In the genomic region with DNA sequence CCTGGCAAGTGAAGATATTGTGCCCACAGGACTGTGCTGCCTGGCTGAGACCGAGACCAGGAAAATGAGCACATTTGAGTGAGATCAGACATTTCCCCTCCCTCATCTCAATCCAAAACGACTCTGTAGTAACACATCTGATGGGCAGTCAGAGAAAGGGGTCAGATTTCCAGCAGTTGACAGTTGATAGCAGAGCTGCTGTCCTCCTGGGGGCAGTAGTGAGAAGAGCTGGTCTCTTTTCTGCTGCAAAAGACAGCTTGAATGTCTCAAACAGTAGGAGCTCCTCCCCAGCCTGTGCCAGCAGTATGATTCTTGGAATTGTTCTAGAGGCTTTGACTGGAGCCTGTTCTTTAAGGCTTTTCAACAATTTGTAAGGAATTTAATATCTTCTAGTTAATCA, we compare ENCODE assay signal across 8 cellular contexts.
DNase-seq lines count a peak whose midpoint lies in the region; ATAC-seq and TF ChIP-seq lines count a peak whose summit lies in the region.
"Not testable (repeated sequence)": the region's sequence is repeated elsewhere in the genome, so short reads cannot be mapped to it uniquely, and the experiment has no call there.

No MANE protein-coding gene starts in this region.

- not testable (repeated sequence) for H2AFZ ChIP-seq in KMS-11 (ENCODE audit: low read depth)

- not testable (repeated sequence) for H3K4me1 Mint-ChIP-seq in endodermal cell; type B pancreatic cell (ENCODE audit: unreplicated experiment)

- not testable (repeated sequence) for BruUV-seq in Panc1 (replicated peaks; lab: Mats Ljungman, UMichigan)

- H3K27me3 Mint-ChIP-seq in endodermal cell (ENCODE audit: insufficient read depth); type B pancreatic cell: not testable (repeated sequence)

- CTCF ChIA-PET in Panc1 (lab: Charles Lee): not testable (repeated sequence)

- not testable (repeated sequence) for H3K36me3 Mint-ChIP-seq in endodermal cell (ENCODE audit: low read depth); type B pancreatic cell

- not testable (repeated sequence) for H3K27ac Mint-ChIP-seq in endodermal cell, type B pancreatic cell

- not testable (repeated sequence) for H3K4me1 ChIP-seq in KMS-11 (ENCODE audit: low read depth, poor library complexity, severe bottlenecking); Panc1 (ENCODE audit: control insufficient read depth, insufficient read depth, low read length); endodermal cell (ENCODE audit: control insufficient read depth, insufficient read depth, low read length); right lobe of liver

- POLR2A ChIA-PET in Panc1 (lab: Charles Lee): not testable (repeated sequence)

- not testable (repeated sequence) for H3K27me3 ChIP-seq in GM06990 (replicated peaks; ENCODE audit: control insufficient read depth, insufficient read depth, low read length); KMS-11 (ENCODE audit: insufficient read depth, low read depth); Panc1 (ENCODE audit: control insufficient read depth, insufficient read depth, low read length); endodermal cell (ENCODE audit: control insufficient read depth, insufficient read depth, low read length, poor library complexity, severe bottlenecking); right lobe of liver

- TF ChIP-seq CTCF in AG10803 (conservative IDR thresholded peaks at IDR 0.05; ENCODE audit: low read length): peak; percentile 35
- TF ChIP-seq CTCF in GM06990 (IDR thresholded peaks at IDR 0.05; ENCODE audit: insufficient read depth, low read length, poor library complexity, severe bottlenecking): peak; percentile 41
- peak; percentile 43 for TF ChIP-seq CTCF in KMS-11 (conservative IDR thresholded peaks at IDR 0.05; ENCODE audit: low read depth, low read length)
- peak; percentile 45 for TF ChIP-seq CTCF in Panc1 (IDR thresholded peaks at IDR 0.05)
- peak; percentile 62 for TF ChIP-seq CTCF in endodermal cell (conservative IDR thresholded peaks at IDR 0.05)
- peak in 3 of 4 donors; percentile 22 to 30 (median 24) for TF ChIP-seq CTCF in right lobe of liver (IDR thresholded peaks at IDR 0.05)
- TF ChIP-seq CTCF in type B pancreatic cell (conservative IDR thresholded peaks at IDR 0.05): peak; percentile 30

- not testable (repeated sequence) for H3K4me3 Mint-ChIP-seq in endodermal cell, type B pancreatic cell

- not testable (repeated sequence) for H3K27ac ChIP-seq in KMS-11; Panc1 (ENCODE audit: low read length); endodermal cell (ENCODE audit: low read depth, low read length); right lobe of liver

- H3K4me2 ChIP-seq in KMS-11: not testable (repeated sequence)

- not testable (repeated sequence) for H3K9me3 ChIP-seq in Panc1 (ENCODE audit: control insufficient read depth, insufficient read depth, low read depth, low read length); endodermal cell (ENCODE audit: control insufficient read depth, low read length); right lobe of liver

- in situ Hi-C loops in Panc1 (cut with HindIII; ENCODE audit: low pct_unique_long_range_greater_than_20kb, low sequenced_read_pairs): not testable (repeated sequence)

- H3K36me3 ChIP-seq in GM06990 (ENCODE audit: control insufficient read depth, insufficient read depth, low read length); KMS-11 (ENCODE audit: insufficient read depth); Panc1 (ENCODE audit: control insufficient read depth, insufficient read depth, low read length); endodermal cell (ENCODE audit: control insufficient read depth, insufficient read depth, low read length); right lobe of liver: not testable (repeated sequence)

- not testable (repeated sequence) for H3K9ac ChIP-seq in KMS-11; endodermal cell (ENCODE audit: extremely low read depth, low read length, poor library complexity, severe bottlenecking)

- H4K20me1 ChIP-seq in KMS-11 (ENCODE audit: insufficient read depth): not testable (repeated sequence)

- TF ChIP-seq POLR2A in right lobe of liver (IDR thresholded peaks at IDR 0.05): not testable (repeated sequence)

- ATAC-seq in GM19351 (IDR thresholded peaks at IDR 0.05; ENCODE audit: unreplicated experiment) (peak; percentile 75), right lobe of liver (peak in 2 of 4 donors; percentile 28 to 35)
- ATAC-seq in Panc1: not testable (repeated sequence)

- H3K4me3 ChIP-seq in AG10803 (ENCODE audit: low read length); GM06990 (replicated peaks; ENCODE audit: low read depth, low read length); KMS-11 (IDR thresholded peaks at IDR 0.05; ENCODE audit: insufficient read depth, low read depth, low read length); Panc1 (ENCODE audit: low read depth in 2 of 2, low read length in 2 of 2); endodermal cell (ENCODE audit: low read length); right lobe of liver: not testable (repeated sequence)

- 59% methylated on average over 2 of the region's 2 CpGs; no CpG with 5 or more reads in 1 of the 2 experiments for WGBS in endodermal cell (ENCODE audit: insufficient coverage in 1 of 2, insufficient read length in 1 of 2), 2 experiments
- 0% methylated on average over 2 of the region's 2 CpGs for WGBS in right lobe of liver (ENCODE audit: insufficient coverage, low coverage, low lambda C conversion rate, missing lambda C conversion rate)

- H3K9me3 Mint-ChIP-seq in endodermal cell, type B pancreatic cell: not testable (repeated sequence)

- intact Hi-C loops in Panc1 (cut with micrococcal nuclease; ENCODE audit: unreplicated experiment); right lobe of liver (cut with DNase I): not testable (repeated sequence)

- not testable (repeated sequence) for H3K79me2 ChIP-seq in KMS-11 (ENCODE audit: insufficient read depth, low read depth)

- peak; percentile 1 for DNase-seq in AG10803 (ENCODE audit: low read depth)
- DNase-seq in GM06990 (ENCODE audit: extremely low read depth, insufficient read length); Panc1 (ENCODE audit: low read depth, low spot score); endodermal cell; right lobe of liver; type B pancreatic cell (ENCODE audit: extremely low spot score, unreplicated experiment): not testable (repeated sequence)
